ENCODE assay signal across 9 cellular contexts in genomic region chr12:100404769-100405407, GRCh38. TPM values are rescaled to one million over a fixed set of nuclear protein-coding genes. Genes with fewer than 3 reads are reported as not detected.
DNase-seq lines count a peak whose midpoint lies in the region; ATAC-seq and TF ChIP-seq lines count a peak whose summit lies in the region.
"Had no signal": no experiment of that assay in that cellular context is flagged by ENCODE, and none has a peak within 500 bp of the region (broad histone marks: within the 10 kb centered on the region; RNA-seq: fewer than 3 reads in every experiment).

No MANE protein-coding gene starts in this region.

- H3K4me3 ChIP-seq in DOHH2 (ENCODE audit: low read length) (no peak overlapping the region), LNCaP clone FGC (ENCODE audit: low read depth, low read length) (no peak overlapping the region), coronary artery (no peak overlapping the region)

- H3K4me1 ChIP-seq in DOHH2 (ENCODE audit: control insufficient read depth, low read length), result no peaks in the 10 kb centered on the region

- H3K27ac ChIP-seq in DOHH2 (ENCODE audit: low read depth, low read length) (no peak overlapping the region), coronary artery (no peak overlapping the region)

- H3K36me3 ChIP-seq in DOHH2 (ENCODE audit: control insufficient read depth, low read length), result no peaks in the 10 kb centered on the region

- peak; percentile 82 for TF ChIP-seq CTCF in DOHH2 (IDR thresholded peaks at IDR 0.05; ENCODE audit: low read depth, low read length, poor library complexity, severe bottlenecking)
- peak; percentile 52 for TF ChIP-seq CTCF in LNCaP clone FGC (IDR thresholded peaks at IDR 0.05; ENCODE audit: control insufficient read depth, extremely low read depth, insufficient read depth)
- TF ChIP-seq CTCF in coronary artery (IDR thresholded peaks at IDR 0.05), result no peak

- no peaks in the 10 kb centered on the region for H3F3A ChIP-seq in DOHH2 (ENCODE audit: control insufficient read depth, insufficient read depth)

- no peaks in the 10 kb centered on the region for H3K9me3 ChIP-seq in DOHH2 (ENCODE audit: control insufficient read depth, insufficient read depth, low read length)

- H3K27me3 ChIP-seq in DOHH2 (ENCODE audit: control insufficient read depth, low read length), result no peaks in the 10 kb centered on the region

- no peaks in the 10 kb centered on the region for H3K9me2 ChIP-seq in DOHH2 (replicated peaks; ENCODE audit: control insufficient read depth, low read length)

- no peaks in the 10 kb centered on the region for H3K79me2 ChIP-seq in DOHH2 (ENCODE audit: control insufficient read depth, low read length)

- no peak for DNase-seq in LNCaP clone FGC (ENCODE audit: low read depth)
- peak; percentile 32 to 46 for DNase-seq in activated CD4-positive, alpha-beta T cell treated with anti-CD3 and anti-CD28 coated beads, Interleukin-2, amount 50 U/mL, for 48 hours
- DNase-seq in islet precursor cell, result peak; percentile 93
- no peak for DNase-seq in left lobe of liver (ENCODE audit: low spot score)
- DNase-seq in coronary artery (ENCODE audit: low spot score), result no peak
- DNase-seq in ureter (ENCODE audit: low spot score), result no peak

- ATAC-seq in GM19438 (IDR thresholded peaks at IDR 0.05; ENCODE audit: low read depth, unreplicated experiment) (peak; percentile 86), left lobe of liver (no peak)
- ATAC-seq: naive thymus-derived CD4-positive, alpha-beta T cell had no signal

- H4K20me1 ChIP-seq in DOHH2 (ENCODE audit: control insufficient read depth, insufficient read depth, low read depth, low read length), result no peaks in the 10 kb centered on the region

- no peak overlapping the region for H3K4me2 ChIP-seq in DOHH2 (ENCODE audit: low read length)

RNA-seq across cellular contexts. Expression of gene SLC17A8, which starts 48.0 kb away (rescaled TPM):
- total RNA-seq in left lobe of liver (0.23 TPM), ureter (0.34 TPM)
- total RNA-seq: naive thymus-derived CD4-positive, alpha-beta T cell had no signal

Comparison
In these comparisons a context has a peak if more than half of its experiments do, and no peak if none do; other contexts are left out.
1. DNase-seq: peak in activated CD4-positive, alpha-beta T cell treated with anti-CD3 and anti-CD28 coated beads, Interleukin-2, amount 50 U/mL, for 48 hours (2 of 2) and islet precursor cell (single experiment); none in LNCaP clone FGC (single experiment), left lobe of liver (single experiment), coronary artery (single experiment) and ureter (single experiment).